In genomic region chr12:26938660-26939185, GRCh38 we compare ENCODE assay signal across 8 cellular contexts. TPM values are rescaled to one million over a fixed set of nuclear protein-coding genes. Genes with fewer than 3 reads are reported as not detected.
A peak's percentile ranks its signal among the peaks of the same experiment; 100 is the strongest.
DNase-seq lines count a peak whose midpoint lies in the region; ATAC-seq and TF ChIP-seq lines count a peak whose summit lies in the region.

No MANE protein-coding gene starts in this region.

- peak; percentile 5 for ATAC-seq in GM21381 (IDR thresholded peaks at IDR 0.05; ENCODE audit: unreplicated experiment)

- H3K4me3 ChIP-seq in HUES64 (ENCODE audit: low read length) (peak overlapping the region; percentile 84), WI38 (ENCODE audit: low read depth, low read length) (peak overlapping the region; percentile 99), fibroblast of mammary gland (ENCODE audit: control insufficient read depth, low read depth, low read length) (peak overlapping the region; percentile 94), osteoblast (ENCODE audit: insufficient read depth, low read length) (peak overlapping the region; percentile 92)

- H3K4me2 ChIP-seq in osteoblast (ENCODE audit: insufficient read depth, low read length): peak overlapping the region; percentile 97

- no peaks in the 10 kb centered on the region for H3K9me3 ChIP-seq in HUES64 (ENCODE audit: insufficient read depth, low read depth, low read length)
- no peaks in the 10 kb centered on the region for H3K9me3 ChIP-seq in osteoblast (ENCODE audit: low read depth, low read length)

- H3K27me3 ChIP-seq in HUES64 (ENCODE audit: insufficient read depth, low read length) (no peaks in the 10 kb centered on the region), osteoblast (ENCODE audit: insufficient read depth, low read length) (no peaks in the 10 kb centered on the region)

- DNase-seq in COLO668 (lab: John Stamatoyannopoulos, UW; ENCODE audit: unreplicated experiment) (peak; percentile 56), fibroblast of mammary gland (ENCODE audit: low read depth) (no peak), osteoblast (ENCODE audit: insufficient read length, low spot score, missing footprints) (peak; percentile 44), HCEC 1CT (no peak), occipital lobe (lab: John Stamatoyannopoulos, UW) (no peak)

- H3K27ac ChIP-seq in HUES64 (ENCODE audit: low read depth, low read length): peak overlapping the region; percentile 91
- peak overlapping the region; percentile 94 for H3K27ac ChIP-seq in osteoblast (ENCODE audit: low read depth, low read length)

- H2AFZ ChIP-seq in osteoblast (ENCODE audit: low read length): peak overlapping the region; percentile 95

- TF ChIP-seq CTCF in WI38 (IDR thresholded peaks at IDR 0.05; ENCODE audit: low read depth, low read length) (no peak), fibroblast of mammary gland (conservative IDR thresholded peaks at IDR 0.05; ENCODE audit: control insufficient read depth, insufficient read depth, low read depth, low read length) (no peak), osteoblast (IDR thresholded peaks at IDR 0.05; ENCODE audit: extremely low read depth, low read depth, low read length) (no peak)

- H3K36me3 ChIP-seq in HUES64 (ENCODE audit: insufficient read depth, low read length) (peaks cover 15% of the 10 kb centered on the region; the same call in 1 of the 2 replicates), osteoblast (ENCODE audit: insufficient read depth, low read length) (peaks cover 4% of the 10 kb centered on the region)

- peak overlapping the region; percentile 98 for H3K9ac ChIP-seq in HUES64 (ENCODE audit: low read depth, low read length)

- H4K20me1 ChIP-seq in osteoblast (ENCODE audit: insufficient read depth, low read length): peaks cover 25% of the 10 kb centered on the region

- H3K4me1 ChIP-seq in HUES64 (ENCODE audit: insufficient read depth, low read length) (peaks cover 18% of the 10 kb centered on the region), osteoblast (ENCODE audit: insufficient read depth, low read length) (peaks cover 37% of the 10 kb centered on the region)

- under 1% methylated on average over 32 of the region's 32 CpGs for WGBS in HUES64

- H3K79me2 ChIP-seq in osteoblast (ENCODE audit: insufficient read depth, low read length): peaks cover 94% of the 10 kb centered on the region

RNA-seq across cellular contexts. Expression of gene FGFR1OP2, which starts 0.5 kb away (rescaled TPM):
- polyA plus RNA-seq in HUES64 (2013, experiment 1 of 2): 23.2 TPM
- polyA plus RNA-seq in HUES64 (2013, experiment 2 of 2): 26.6 TPM
- total RNA-seq in osteoblast (47.8 and 48.0 TPM in 2 replicates), occipital lobe (52.4 TPM)

RNA-seq across cellular contexts. Expression of gene INTS13, which starts 0.9 kb away (rescaled TPM):
- polyA plus RNA-seq in HUES64 (2013, experiment 1 of 2): 39.7 TPM
- 41.3 TPM for polyA plus RNA-seq in HUES64 (2013, experiment 2 of 2)
- 25.9 and 26.1 TPM in 2 replicates for total RNA-seq in osteoblast
- 29.0 TPM for total RNA-seq in occipital lobe

Comparison
In these comparisons a context has a peak if more than half of its experiments do, and no peak if none do; other contexts are left out.
1. DNase-seq: peak in COLO668 (single experiment) and osteoblast (single experiment); none in fibroblast of mammary gland (single experiment), HCEC 1CT (single experiment) and occipital lobe (single experiment).
2. Peak in every context shown above with its lines, with median percentiles within 50 percentile points of each other: H3K4me3 ChIP-seq.